9 cellular contexts compared by ENCODE assay signal in genomic region chr15:64813075-64813474, GRCh38. TPM values are rescaled to one million over a fixed set of nuclear protein-coding genes. Genes with fewer than 3 reads are reported as not detected.
DNase-seq lines count a peak whose midpoint lies in the region; ATAC-seq, FAIRE-seq and TF ChIP-seq lines count a peak whose summit lies in the region.
"Had no signal": no experiment of that assay in that cellular context is flagged by ENCODE, and none has a peak within 500 bp of the region (broad histone marks: within the 10 kb centered on the region; RNA-seq: fewer than 3 reads in every experiment).

No MANE protein-coding gene starts in this region.

- no peak for TF ChIP-seq POLR2A in GM12891 (IDR thresholded peaks at IDR 0.05; ENCODE audit: low read depth, low read length)

- no peaks in the 10 kb centered on the region for H3K79me2 ChIP-seq in hepatocyte

- H2AFZ ChIP-seq in hepatocyte: no peak overlapping the region

- H3K4me2 ChIP-seq in hepatocyte: no peak overlapping the region

- peak; percentile 82 for FAIRE-seq in GM12891 (lab: Jason Lieb, UNC)

- peak; percentile 60 for ATAC-seq in HG02981 (IDR thresholded peaks at IDR 0.05; ENCODE audit: unreplicated experiment)
- peak; percentile 53 for ATAC-seq in SK-N-SH treated with all-trans-retinoic acid at 6 μM for 48 hours
- ATAC-seq: lower lobe of right lung had no signal

- no peaks in the 10 kb centered on the region for H3K27me3 ChIP-seq in hepatocyte

- 63% methylated on average over 6 of the region's 6 CpGs for WGBS in hepatocyte (ENCODE audit: low lambda C conversion rate, missing lambda C conversion rate)

- no peak overlapping the region for H3K27ac ChIP-seq in hepatocyte
- H3K27ac ChIP-seq: lower lobe of right lung had no signal

- DNase-seq in GM12891 (ENCODE audit: insufficient read length, low spot score) (peak; percentile 35), hepatocyte (ENCODE audit: low spot score) (peak; percentile 55), COR-L47 (lab: John Stamatoyannopoulos, UW) (no peak), hepatic stellate cell (ENCODE audit: low spot score) (no peak), NK-92 (lab: John Stamatoyannopoulos, UW; ENCODE audit: unreplicated experiment) (no peak), SIG-M5 treated with dmso at 0.1 percent for 504 hours (lab: John Stamatoyannopoulos, UW; ENCODE audit: unreplicated experiment) (no peak)
- DNase-seq: lower lobe of right lung had no signal

- no peaks in the 10 kb centered on the region for H3K9me3 ChIP-seq in hepatocyte (ENCODE audit: low read depth)
- H3K9me3 ChIP-seq: lower lobe of right lung had no signal

- no peaks in the 10 kb centered on the region for H3K4me1 ChIP-seq in hepatocyte (ENCODE audit: insufficient read depth)
- H3K4me1 ChIP-seq: lower lobe of right lung had no signal

- H3K4me3 ChIP-seq in hepatocyte: no peak overlapping the region
- H3K4me3 ChIP-seq: lower lobe of right lung had no signal

- H4K20me1 ChIP-seq in hepatocyte (ENCODE audit: insufficient read depth, poor library complexity, severe bottlenecking): no peaks in the 10 kb centered on the region

- no peaks in the 10 kb centered on the region for H3K9me2 ChIP-seq in hepatocyte (replicated peaks; ENCODE audit: insufficient read depth)

- TF ChIP-seq CTCF in hepatocyte (IDR thresholded peaks at IDR 0.05; ENCODE audit: poor library complexity): no peak

- H3K36me3 ChIP-seq in hepatocyte (replicated peaks; ENCODE audit: insufficient read depth, low read depth): no peaks in the 10 kb centered on the region
- H3K36me3 ChIP-seq: lower lobe of right lung had no signal

TF ChIP-seq in GM12891, 5 proteins besides CTCF, POLR2A, EP300 and RAD21:
- no peak for TF ChIP-seq SPI1 (IDR thresholded peaks at IDR 0.05; ENCODE audit: low read depth, low read length)
- TF ChIP-seq POU2F2 (IDR thresholded peaks at IDR 0.05; ENCODE audit: low read depth, low read length): no peak
- no peak for TF ChIP-seq TAF1 (IDR thresholded peaks at IDR 0.05; ENCODE audit: low read depth, low read length)
- no peak for TF ChIP-seq PAX5 (IDR thresholded peaks at IDR 0.05; ENCODE audit: insufficient read depth, low read length, severe bottlenecking)
- no peak for TF ChIP-seq POLR2AphosphoS5 (IDR thresholded peaks at IDR 0.05; ENCODE audit: low read depth, low read length)

TF ChIP-seq in SK-N-SH treated with all-trans-retinoic acid at 6 μM for 48 hours, 23 proteins besides CTCF, POLR2A, EP300 and RAD21:
- TF ChIP-seq OSR1 (CRISPR knock-in tag; IDR thresholded peaks at IDR 0.05) (no peak), ZNF70 (CRISPR knock-in tag; IDR thresholded peaks at IDR 0.05) (0 out of 2 replicates have a peak, but pooled peaks have one; percentile 26)
- TF ChIP-seq, protein P1, sequence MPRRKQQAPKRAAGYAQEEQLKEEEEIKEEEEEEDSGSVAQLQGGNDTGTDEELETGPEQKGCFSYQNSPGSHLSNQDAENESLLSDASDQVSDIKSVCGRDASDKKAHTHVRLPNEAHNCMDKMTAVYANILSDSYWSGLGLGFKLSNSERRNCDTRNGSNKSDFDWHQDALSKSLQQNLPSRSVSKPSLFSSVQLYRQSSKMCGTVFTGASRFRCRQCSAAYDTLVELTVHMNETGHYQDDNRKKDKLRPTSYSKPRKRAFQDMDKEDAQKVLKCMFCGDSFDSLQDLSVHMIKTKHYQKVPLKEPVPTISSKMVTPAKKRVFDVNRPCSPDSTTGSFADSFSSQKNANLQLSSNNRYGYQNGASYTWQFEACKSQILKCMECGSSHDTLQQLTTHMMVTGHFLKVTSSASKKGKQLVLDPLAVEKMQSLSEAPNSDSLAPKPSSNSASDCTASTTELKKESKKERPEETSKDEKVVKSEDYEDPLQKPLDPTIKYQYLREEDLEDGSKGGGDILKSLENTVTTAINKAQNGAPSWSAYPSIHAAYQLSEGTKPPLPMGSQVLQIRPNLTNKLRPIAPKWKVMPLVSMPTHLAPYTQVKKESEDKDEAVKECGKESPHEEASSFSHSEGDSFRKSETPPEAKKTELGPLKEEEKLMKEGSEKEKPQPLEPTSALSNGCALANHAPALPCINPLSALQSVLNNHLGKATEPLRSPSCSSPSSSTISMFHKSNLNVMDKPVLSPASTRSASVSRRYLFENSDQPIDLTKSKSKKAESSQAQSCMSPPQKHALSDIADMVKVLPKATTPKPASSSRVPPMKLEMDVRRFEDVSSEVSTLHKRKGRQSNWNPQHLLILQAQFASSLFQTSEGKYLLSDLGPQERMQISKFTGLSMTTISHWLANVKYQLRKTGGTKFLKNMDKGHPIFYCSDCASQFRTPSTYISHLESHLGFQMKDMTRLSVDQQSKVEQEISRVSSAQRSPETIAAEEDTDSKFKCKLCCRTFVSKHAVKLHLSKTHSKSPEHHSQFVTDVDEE (CRISPR knock-in tag; IDR thresholded peaks at IDR 0.05): no peak

RNA-seq across cellular contexts. Expression of gene PIF1, which starts 12.4 kb away (rescaled TPM):
- polyA plus RNA-seq in GM12891 (2012; ENCODE audit: low read depth, missing spikeins): 20.0 TPM
- total RNA-seq in hepatocyte: 0.76 and 1.5 TPM in 2 replicates
- 3.3 and 3.8 TPM in 2 replicates for polyA plus RNA-seq in hepatocyte

RNA-seq across cellular contexts. Expression of gene PLEKHO2, which starts 28.6 kb away (rescaled TPM):
- 14.7 TPM for polyA plus RNA-seq in GM12891 (2012; ENCODE audit: low read depth, missing spikeins)
- 12.4 and 12.7 TPM in 2 replicates for total RNA-seq in hepatocyte
- 15.1 and 19.7 TPM in 2 replicates for polyA plus RNA-seq in hepatocyte

RNA-seq across cellular contexts. Expression of gene RBPMS2, which starts 37.7 kb away (rescaled TPM):
- 0.21 TPM for polyA plus RNA-seq in GM12891 (2012; ENCODE audit: low read depth, missing spikeins)
- total RNA-seq in hepatocyte: 0.27 and 1.2 TPM in 2 replicates
- 17.0 and 18.0 TPM in 2 replicates for polyA plus RNA-seq in hepatocyte

Comparison
In these comparisons a context has a peak if more than half of its experiments do, and no peak if none do; other contexts are left out.
1. DNase-seq: peak in GM12891 (single experiment) and hepatocyte (single experiment); none in COR-L47 (single experiment), hepatic stellate cell (single experiment), NK-92 (single experiment) and SIG-M5 treated with dmso at 0.1 percent for 504 hours (single experiment).